8 cellular contexts compared by ENCODE assay signal in genomic region chr15:43826508-43827286, GRCh38. TPM values are rescaled to one million over a fixed set of nuclear protein-coding genes. Genes with fewer than 3 reads are reported as not detected.
A peak's percentile ranks its signal among the peaks of the same experiment; 100 is the strongest.
DNase-seq lines count a peak whose midpoint lies in the region; ATAC-seq and TF ChIP-seq lines count a peak whose summit lies in the region.
"Not testable (repeated sequence)": the region's sequence is repeated elsewhere in the genome, so short reads cannot be mapped to it uniquely, and the experiment has no call there.

WDR76 (plus strand) TSS chr15:43827002; CDS start chr15:43827033, 31 bp downstream.

- peak within 1 kb of the TSS; percentile 49 for H3K9ac ChIP-seq in ES-I3 (ENCODE audit: low read depth, low read length)
- peak within 1 kb of the TSS; percentile 84 for H3K9ac ChIP-seq in neuronal stem cell (ENCODE audit: low read depth, low read length, poor library complexity)

- not testable (repeated sequence) for H3K79me1 ChIP-seq in neuronal stem cell (ENCODE audit: low read depth, low read length)

- not testable (repeated sequence) for H3K36me3 ChIP-seq in ES-I3 (ENCODE audit: insufficient read depth, low read length); stomach
- peaks cover 5 to 37% of the 10 kb centered on the region in 2 donors for H3K36me3 ChIP-seq in neuronal stem cell (replicated peaks in 1 of 2; ENCODE audit: control insufficient read depth in 2 of 2, insufficient read depth in 2 of 2, low read length in 2 of 2)

- peak within 1 kb of the TSS; percentile 97 for H2AFZ ChIP-seq in neuronal stem cell (ENCODE audit: low read length)

- H2BK12ac ChIP-seq in neuronal stem cell (ENCODE audit: low read length) = not testable (repeated sequence)

- H3K9me3 ChIP-seq in ES-I3 (ENCODE audit: control insufficient read depth, insufficient read depth, low read length); neuronal stem cell (replicated peaks in 1 of 2; ENCODE audit: control insufficient read depth in 2 of 2, insufficient read depth in 1 of 2, low read depth in 1 of 2, low read length in 2 of 2); stomach: not testable (repeated sequence)

- no CpG with 5 or more reads among the region's 46 CpGs for WGBS in neuronal stem cell (ENCODE audit: extremely low coverage in 2 of 2, insufficient read length in 2 of 2, insufficient replicate concordance in 1 of 2), 2 donors
- 4 to 7% (median 5%) methylated on average over 23 to 46 of the region's 46 CpGs for WGBS in stomach, 5 donors

- not testable (repeated sequence) for H3K4ac ChIP-seq in neuronal stem cell (ENCODE audit: low read length)

- H3K9me3 Mint-ChIP-seq in activated naive CD4-positive, alpha-beta T cell treated with anti-CD3 and anti-CD28 coated beads, Interleukin-2, amount 10 ng/mL, durations not matched to agents 7 days and 5 days = not testable (repeated sequence)

- TF ChIP-seq CTCF in stomach (IDR thresholded peaks at IDR 0.05) = not testable (repeated sequence)

- H3K4me2 ChIP-seq in neuronal stem cell (ENCODE audit: insufficient read depth, low read length, poor library complexity, severe bottlenecking) = peak within 1 kb of the TSS; percentile 80

- H3K4me3 ChIP-seq in neuronal stem cell (ENCODE audit: low read length in 2 of 2) (peak within 1 kb of the TSS; percentile 76 to 84), stomach (peak within 1 kb of the TSS; percentile 48 to 61 (median 58))

- H3K27ac ChIP-seq in neuronal stem cell (replicated peaks; ENCODE audit: low read length) = not testable (repeated sequence)
- H3K27ac ChIP-seq in stomach = peak within 1 kb of the TSS; percentile 72 to 84 (median 79)

- H3K18ac ChIP-seq in neuronal stem cell (ENCODE audit: low read length) = peak within 1 kb of the TSS; percentile 64

- not testable (repeated sequence) for H2BK5ac ChIP-seq in neuronal stem cell (ENCODE audit: low read length)

- H3K27me3 Mint-ChIP-seq in activated naive CD4-positive, alpha-beta T cell treated with anti-CD3 and anti-CD28 coated beads, Interleukin-2, amount 10 ng/mL, durations not matched to agents 7 days and 5 days = not testable (repeated sequence)

- H3K4me1 ChIP-seq in ES-I3 (ENCODE audit: insufficient read depth, low read length); neuronal stem cell (ENCODE audit: control insufficient read depth in 2 of 2, insufficient read depth in 1 of 2, low read depth in 1 of 2, low read length in 2 of 2): not testable (repeated sequence)
- peaks cover 28 to 64% (median 42%) of the 10 kb centered on the region in 4 donors for H3K4me1 ChIP-seq in stomach

- H2BK120ac ChIP-seq in neuronal stem cell (ENCODE audit: low read depth, low read length) = not testable (repeated sequence)

- H4K8ac ChIP-seq in neuronal stem cell (ENCODE audit: low read depth, low read length) = not testable (repeated sequence)

- H3K4me3 Mint-ChIP-seq in activated naive CD4-positive, alpha-beta T cell treated with anti-CD3 and anti-CD28 coated beads, Interleukin-2, amount 10 ng/mL, durations not matched to agents 7 days and 5 days = peak within 1 kb of the TSS; percentile 83

- H3K27me3 ChIP-seq in neuronal stem cell (ENCODE audit: control insufficient read depth in 3 of 3, insufficient read depth in 3 of 3, low read depth in 1 of 3, low read length in 3 of 3); stomach: not testable (repeated sequence)

- DNase-seq in NCI-H1105 treated with DMSO at 0.1 percent for 48 hours (lab: John Stamatoyannopoulos, UW) (peak; percentile 67), SKM-1 treated with dmso at 0.1 percent for 144 hours (lab: John Stamatoyannopoulos, UW; ENCODE audit: unreplicated experiment) (peak; percentile 91), germinal center (ENCODE audit: low spot score) (peak; percentile 79), neuronal stem cell (ENCODE audit: low spot score) (peak; percentile 61), stomach (peak; percentile 88)
- peak; percentile 85 for DNase-seq in activated naive CD4-positive, alpha-beta T cell treated with anti-CD3 and anti-CD28 coated beads, Interleukin-2, amount 10 ng/mL, durations not matched to agents 7 days and 5 days

- not testable (repeated sequence) for H2BK15ac ChIP-seq in neuronal stem cell (ENCODE audit: low read length)

- intact Hi-C loops in stomach (cut with DNase I; ENCODE audit: low total_unique reads) = not testable (repeated sequence)

- H3K14ac ChIP-seq in neuronal stem cell (ENCODE audit: low read length) = not testable (repeated sequence)

- CTCF ChIA-PET in activated naive CD4-positive, alpha-beta T cell treated with anti-CD3 and anti-CD28 coated beads, Interleukin-2, amount 10 ng/mL, durations not matched to agents 7 days and 5 days (lab: Charles Lee) = not testable (repeated sequence)

- peaks cover 29% of the 10 kb centered on the region for H3K36me3 Mint-ChIP-seq in activated naive CD4-positive, alpha-beta T cell treated with anti-CD3 and anti-CD28 coated beads, Interleukin-2, amount 10 ng/mL, durations not matched to agents 7 days and 5 days

- ATAC-seq in HG02588 (IDR thresholded peaks at IDR 0.05; ENCODE audit: unreplicated experiment) = peak; percentile 54

- not testable (repeated sequence) for TF ChIP-seq POLR2A in stomach (IDR thresholded peaks at IDR 0.05)

- H2AK5ac ChIP-seq in neuronal stem cell (ENCODE audit: low read depth, low read length) = not testable (repeated sequence)

- H3K23ac ChIP-seq in neuronal stem cell (ENCODE audit: low read depth, low read length, poor library complexity) = peak within 1 kb of the TSS; percentile 93

- H3K27ac Mint-ChIP-seq in activated naive CD4-positive, alpha-beta T cell treated with anti-CD3 and anti-CD28 coated beads, Interleukin-2, amount 10 ng/mL, durations not matched to agents 7 days and 5 days = peak within 1 kb of the TSS; percentile 90

- peaks cover 74% of the 10 kb centered on the region for H3K4me1 Mint-ChIP-seq in activated naive CD4-positive, alpha-beta T cell treated with anti-CD3 and anti-CD28 coated beads, Interleukin-2, amount 10 ng/mL, durations not matched to agents 7 days and 5 days

- H4K91ac ChIP-seq in neuronal stem cell (ENCODE audit: low read depth, low read length, poor library complexity) = not testable (repeated sequence)

- TF ChIP-seq EP300 in stomach (IDR thresholded peaks at IDR 0.05) = not testable (repeated sequence)

RNA-seq across cellular contexts. Expression of gene WDR76, which starts in this region (rescaled TPM):
- 27.1 TPM for polyA plus RNA-seq in neuronal stem cell (2013, experiment 1 of 2)
- polyA plus RNA-seq in neuronal stem cell (2013, experiment 2 of 2) = 28.7 TPM
- 10 to 100 TPM in 1 of 5 donors, 1 to 10 TPM in 4; 1.2 to 14.5 (median 4.0) TPM for total RNA-seq in stomach
- 1 to 10 TPM; 3.2 to 4.0 (median 3.6) TPM for polyA plus RNA-seq in stomach
